31 cellular contexts compared by ENCODE assay signal in genomic region chr4:102219143-102219542, GRCh38.
DNase-seq lines count a peak whose midpoint lies in the region; ATAC-seq and TF ChIP-seq lines count a peak whose summit lies in the region.
"Had no signal": no experiment of that assay in that cellular context is flagged by ENCODE, and none has a peak within 500 bp of the region (broad histone marks: within the 10 kb centered on the region; RNA-seq: fewer than 3 reads in every experiment).

No MANE protein-coding gene starts in this region.

- H3K4me3 ChIP-seq in GM23338 (no peak overlapping the region), iPS-20b (ENCODE audit: low read length) (peak overlapping the region; percentile 13; the same call in 1 of the 2 replicates)
- H3K4me3 ChIP-seq: BLaER1, esophagus squamous epithelium, GM12878, heart left ventricle, lung, pancreas, upper lobe of right lung had no signal

- H3K4me2 ChIP-seq in GM23338: peak overlapping the region; percentile 2; the same call in 1 of the 2 replicates
- H3K4me2 ChIP-seq: BLaER1 had no signal

- no peaks in the 10 kb centered on the region for H3K27me3 ChIP-seq in GM23338 (ENCODE audit: insufficient read depth)
- no peaks in the 10 kb centered on the region for H3K27me3 ChIP-seq in iPS-20b (ENCODE audit: insufficient read depth, low read length)
- H3K27me3 ChIP-seq: BLaER1, brain microvascular endothelial cell, heart left ventricle, pancreas, upper lobe of right lung had no signal

- no peaks in the 10 kb centered on the region for H3K79me2 ChIP-seq in GM23338 (replicated peaks; ENCODE audit: insufficient read depth)

- H3K27ac ChIP-seq in GM23338 (ENCODE audit: low read depth) (no peak overlapping the region), iPS-20b (ENCODE audit: low read length) (no peak overlapping the region)
- H3K27ac ChIP-seq: BLaER1, brain microvascular endothelial cell, esophagus squamous epithelium, foreskin keratinocyte, heart left ventricle, pancreas, upper lobe of right lung had no signal

- H3K9ac ChIP-seq in iPS-20b (ENCODE audit: low read depth, low read length): no peak overlapping the region
- H3K9ac ChIP-seq: BLaER1 had no signal

- no peaks in the 10 kb centered on the region for H3K36me3 ChIP-seq in GM23338 (ENCODE audit: insufficient read depth)
- H3K36me3 ChIP-seq in iPS-20b (ENCODE audit: insufficient read depth, low read depth, low read length): no peaks in the 10 kb centered on the region
- H3K36me3 ChIP-seq: BLaER1, brain microvascular endothelial cell, esophagus squamous epithelium, heart left ventricle, pancreas, upper lobe of right lung had no signal

- peak; percentile 51; the same call in 2 of the 3 replicates for ATAC-seq in GM23338
- no peak for ATAC-seq in GM18517 (IDR thresholded peaks at IDR 0.05; ENCODE audit: unreplicated experiment)
- ATAC-seq: activated CD4-positive, alpha-beta T cell treated with anti-CD3 and anti-CD28 coated beads for 36 hours; activated naive CD4-positive, alpha-beta T cell treated with anti-CD3 and anti-CD28 coated beads, Interleukin-2, amount 50 U/mL, for 72 hours; foreskin keratinocyte; GM12878; heart left ventricle; natural killer cell treated with Interleukin-12 subunit alpha and Interleukin-12 subunit beta and Interleukin-15 and Interleukin-18, amount 100 ng/mL, for 72 hours; Panc1; pancreas; stimulated activated naive B cell treated with anti-CD40 and anti-IgM and Interleukin-4, amounts not matched to agents 10 μg/mL and 1 μg/mL and 100 μg/mL, for 72 hours; upper lobe of right lung had no signal

- no peak overlapping the region for H2AFZ ChIP-seq in GM23338

- no peak for TF ChIP-seq CTCF in GM23338 (conservative IDR thresholded peaks at IDR 0.05; ENCODE audit: low read depth in 2 of 2)
- TF ChIP-seq CTCF in osteocyte (IDR thresholded peaks at IDR 0.05): no peak

- H4K20me1 ChIP-seq in GM23338 (replicated peaks; ENCODE audit: insufficient read depth): no peaks in the 10 kb centered on the region
- H4K20me1 ChIP-seq: BLaER1 had no signal

- H3F3A ChIP-seq in GM23338 (replicated peaks; ENCODE audit: low read depth): no peaks in the 10 kb centered on the region

- H3K4me1 Mint-ChIP-seq in GM23338: peaks cover 35% of the 10 kb centered on the region
- H3K4me1 Mint-ChIP-seq in osteocyte (ENCODE audit: unreplicated experiment): peaks cover 4% of the 10 kb centered on the region
- H3K4me1 Mint-ChIP-seq: activated CD4-positive, alpha-beta T cell treated with anti-CD3 and anti-CD28 coated beads for 36 hours; stimulated activated naive B cell treated with anti-CD40 and anti-IgM and Interleukin-4, amounts not matched to agents 10 μg/mL and 1 μg/mL and 100 μg/mL, for 72 hours had no signal

- H3K9me2 ChIP-seq in GM23338 (ENCODE audit: insufficient read depth): no peaks in the 10 kb centered on the region; the same call in 1 of the 2 replicates

- H3K4me1 ChIP-seq in GM23338 (ENCODE audit: insufficient read depth) (peaks cover 31% of the 10 kb centered on the region), iPS-20b (ENCODE audit: insufficient read depth, low read length) (peaks cover 17% of the 10 kb centered on the region; the same call in 1 of the 2 replicates)
- H3K4me1 ChIP-seq: BLaER1, esophagus squamous epithelium, foreskin keratinocyte, heart left ventricle, pancreas, upper lobe of right lung had no signal

- peak overlapping the region; percentile 39; the same call in 1 of the 2 replicates for H3K27ac Mint-ChIP-seq in GM23338
- H3K27ac Mint-ChIP-seq in osteocyte (ENCODE audit: unreplicated experiment): no peak overlapping the region
- H3K27ac Mint-ChIP-seq: activated CD4-positive, alpha-beta T cell treated with anti-CD3 and anti-CD28 coated beads for 36 hours; activated naive CD4-positive, alpha-beta T cell treated with anti-CD3 and anti-CD28 coated beads, Interleukin-2, amount 50 U/mL, for 72 hours; natural killer cell treated with Interleukin-12 subunit alpha and Interleukin-12 subunit beta and Interleukin-15 and Interleukin-18, amount 100 ng/mL, for 72 hours; stimulated activated naive B cell treated with anti-CD40 and anti-IgM and Interleukin-4, amounts not matched to agents 10 μg/mL and 1 μg/mL and 100 μg/mL, for 72 hours; T-helper 2 cell treated with Interferon-gamma antibody and Interleukin-4, amounts not matched to agents 5 μg/mL and 100 μg/mL, for 36 hours had no signal

- H3K36me3 Mint-ChIP-seq in GM23338 (ENCODE audit: low read depth) (peaks cover 4% of the 10 kb centered on the region; the same call in 1 of the 3 replicates), osteocyte (ENCODE audit: unreplicated experiment) (no peaks in the 10 kb centered on the region)
- H3K36me3 Mint-ChIP-seq: activated naive CD4-positive, alpha-beta T cell treated with anti-CD3 and anti-CD28 coated beads, Interleukin-2, amount 50 U/mL, for 72 hours; natural killer cell treated with Interleukin-12 subunit alpha and Interleukin-12 subunit beta and Interleukin-15 and Interleukin-18, amount 100 ng/mL, for 72 hours; stimulated activated naive B cell treated with anti-CD40 and anti-IgM and Interleukin-4, amounts not matched to agents 10 μg/mL and 1 μg/mL and 100 μg/mL, for 72 hours had no signal

- peaks cover 3% of the 10 kb centered on the region; the same call in 1 of the 3 replicates for H3K9me3 Mint-ChIP-seq in GM23338
- H3K9me3 Mint-ChIP-seq in osteocyte (ENCODE audit: unreplicated experiment): no peaks in the 10 kb centered on the region
- H3K9me3 Mint-ChIP-seq: natural killer cell treated with Interleukin-12 subunit alpha and Interleukin-12 subunit beta and Interleukin-15 and Interleukin-18, amount 100 ng/mL, for 72 hours; stimulated activated naive B cell treated with anti-CD40 and anti-IgM and Interleukin-4, amounts not matched to agents 10 μg/mL and 1 μg/mL and 100 μg/mL, for 72 hours; T-helper 2 cell treated with Interferon-gamma antibody and Interleukin-4, amounts not matched to agents 5 μg/mL and 100 μg/mL, for 36 hours had no signal

- H3K27me3 Mint-ChIP-seq in GM23338 (ENCODE audit: insufficient read depth, low read depth, poor library complexity): peaks cover 4% of the 10 kb centered on the region
- peaks cover 42% of the 10 kb centered on the region for H3K27me3 Mint-ChIP-seq in osteocyte (ENCODE audit: unreplicated experiment)

- DNase-seq in GM23338 (ENCODE audit: low spot score) (peak; percentile 49), NCI-H1092 treated with DMSO at 0.1 percent for 48 hours (lab: John Stamatoyannopoulos, UW) (peak; percentile 32), NCI-H345 treated with DMSO at 0.1 percent for 48 hours (lab: John Stamatoyannopoulos, UW; ENCODE audit: unreplicated experiment) (peak; percentile 70), NCI-H1048 (lab: John Stamatoyannopoulos, UW) (no peak), osteocyte (ENCODE audit: extremely low spot score, unreplicated experiment) (no peak)
- DNase-seq in activated CD4-positive, alpha-beta T cell treated with anti-CD3 and anti-CD28 coated beads, Interleukin-2, amount 50 U/mL, for 48 hours: no peak
- DNase-seq: activated CD4-positive, alpha-beta T cell treated with anti-CD3 and anti-CD28 coated beads for 36 hours; amygdala; brain microvascular endothelial cell; DMS153; esophagus squamous epithelium; foreskin keratinocyte; HCEC 1CT; heart left ventricle; Kasumi-1; NCI-H2029; NCI-H524 treated with DMSO at 0.1 percent for 48 hours; pancreas; SHP77; stimulated activated naive B cell treated with anti-CD40 and anti-IgM and Interleukin-4, amounts not matched to agents 10 μg/mL and 1 μg/mL and 100 μg/mL, for 72 hours; substantia nigra; upper lobe of right lung had no signal

- no peaks in the 10 kb centered on the region for H3K9me3 ChIP-seq in iPS-20b (ENCODE audit: insufficient read depth, low read depth, low read length)
- H3K9me3 ChIP-seq: BLaER1, esophagus squamous epithelium, heart left ventricle, pancreas, upper lobe of right lung had no signal

- peak overlapping the region; percentile 26; the same call in 1 of the 3 replicates for H3K4me3 Mint-ChIP-seq in GM23338
- no peak overlapping the region for H3K4me3 Mint-ChIP-seq in osteocyte (ENCODE audit: unreplicated experiment)
- H3K4me3 Mint-ChIP-seq: activated CD4-positive, alpha-beta T cell treated with anti-CD3 and anti-CD28 coated beads for 36 hours; natural killer cell treated with Interleukin-12 subunit alpha and Interleukin-12 subunit beta and Interleukin-15 and Interleukin-18, amount 100 ng/mL, for 72 hours; stimulated activated naive B cell treated with anti-CD40 and anti-IgM and Interleukin-4, amounts not matched to agents 10 μg/mL and 1 μg/mL and 100 μg/mL, for 72 hours; T-helper 2 cell treated with Interferon-gamma antibody and Interleukin-4, amounts not matched to agents 5 μg/mL and 100 μg/mL, for 36 hours had no signal

TF ChIP-seq in GM23338, 12 proteins besides CTCF, POLR2A, EP300 and RAD21:
- TF ChIP-seq REST (IDR thresholded peaks at IDR 0.05; ENCODE audit: unreplicated experiment) (no peak), ZNF331 (CRISPR knock-in tag; IDR thresholded peaks at IDR 0.05; ENCODE audit: low read depth) (no peak), JUNB (IDR thresholded peaks at IDR 0.05; ENCODE audit: unreplicated experiment) (no peak), POLR2AphosphoS5 (IDR thresholded peaks at IDR 0.05; ENCODE audit: low read depth) (no peak), EZH2phosphoT487 (IDR thresholded peaks at IDR 0.05; ENCODE audit: unreplicated experiment) (no peak)

Comparison
In these comparisons a context has a peak if more than half of its experiments do, and no peak if none do; other contexts are left out.
1. DNase-seq: peak in GM23338 (single experiment), NCI-H1092 treated with DMSO at 0.1 percent for 48 hours (single experiment) and NCI-H345 treated with DMSO at 0.1 percent for 48 hours (single experiment); none in NCI-H1048 (single experiment), activated CD4-positive, alpha-beta T cell treated with anti-CD3 and anti-CD28 coated beads, Interleukin-2, amount 50 U/mL, for 48 hours (0 of 2) and osteocyte (single experiment).